Comparison of ENCODE assay signal across 10 cellular contexts in the genomic region with DNA sequence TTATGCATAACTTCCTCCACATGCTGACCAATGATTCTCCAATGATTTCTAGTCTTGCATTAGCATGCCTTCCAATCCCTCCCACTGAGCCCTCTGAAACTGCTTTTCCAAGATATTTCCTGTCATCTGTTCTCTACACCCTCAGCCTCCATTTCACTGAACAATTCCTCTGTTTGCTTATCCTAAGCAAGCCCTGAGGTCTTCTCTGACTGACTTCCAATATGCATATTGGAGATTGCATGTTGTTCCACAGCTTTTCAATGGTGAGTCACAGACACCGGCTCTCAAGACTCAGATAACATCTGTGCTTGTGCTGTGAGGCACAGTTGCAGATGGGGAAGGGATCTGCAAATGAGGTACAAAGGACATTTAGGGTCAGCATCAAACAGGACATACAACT.
DNase-seq lines count a peak whose midpoint lies in the region; ATAC-seq, FAIRE-seq and TF ChIP-seq lines count a peak whose summit lies in the region.
"Had no signal": no experiment of that assay in that cellular context is flagged by ENCODE, and none has a peak within 500 bp of the region (broad histone marks: within the 10 kb centered on the region; RNA-seq: fewer than 3 reads in every experiment).

No MANE protein-coding gene starts in this region.

- no peaks in the 10 kb centered on the region for H3K9me3 Mint-ChIP-seq in mesothelial cell of epicardium
- H3K9me3 Mint-ChIP-seq: T-helper 2 cell treated with Interferon-gamma antibody and Interleukin-4, amounts not matched to agents 5 μg/mL and 100 μg/mL, for 36 hours had no signal

- H3K9me3 ChIP-seq in SJCRH30 (replicated peaks), result no peaks in the 10 kb centered on the region

- H3K27ac Mint-ChIP-seq in mesothelial cell of epicardium, result no peak overlapping the region
- H3K27ac Mint-ChIP-seq: T-helper 2 cell treated with Interferon-gamma antibody and Interleukin-4, amounts not matched to agents 5 μg/mL and 100 μg/mL, for 36 hours had no signal

- H3K4me1 ChIP-seq in ACC112 (ENCODE audit: control insufficient read depth, insufficient read depth, low read length, unreplicated experiment), result peaks cover 20% of the 10 kb centered on the region
- no peaks in the 10 kb centered on the region for H3K4me1 ChIP-seq in SJCRH30
- H3K4me1 ChIP-seq in foreskin keratinocyte, result peaks cover 8% of the 10 kb centered on the region

- H3K4me1 Mint-ChIP-seq in mesothelial cell of epicardium, result peaks cover 4% of the 10 kb centered on the region

- H3K4me3 ChIP-seq in ACC112 (ENCODE audit: low read depth, low read length), result no peak overlapping the region
- H3K4me3 ChIP-seq in SJCRH30, result no peak overlapping the region

- ATAC-seq in foreskin keratinocyte (peak; percentile 98), HG02938 (IDR thresholded peaks at IDR 0.05; ENCODE audit: unreplicated experiment) (no peak), HG03457 (IDR thresholded peaks at IDR 0.05; ENCODE audit: unreplicated experiment) (no peak), GM18867 (IDR thresholded peaks at IDR 0.05; ENCODE audit: unreplicated experiment) (no peak)

- H2AFZ ChIP-seq in ACC112 (ENCODE audit: low read length, unreplicated experiment), result no peak overlapping the region

- no peaks in the 10 kb centered on the region for H3K27me3 Mint-ChIP-seq in mesothelial cell of epicardium (ENCODE audit: low read depth)

- peak; percentile 96 for FAIRE-seq in H54 (lab: Jason Lieb, UNC)

- H3K4me3 Mint-ChIP-seq in mesothelial cell of epicardium, result no peak overlapping the region
- H3K4me3 Mint-ChIP-seq: T-helper 2 cell treated with Interferon-gamma antibody and Interleukin-4, amounts not matched to agents 5 μg/mL and 100 μg/mL, for 36 hours had no signal

- H3K27ac ChIP-seq in ACC112 (ENCODE audit: low read depth, low read length), result peak overlapping the region; percentile 20
- H3K27ac ChIP-seq in SJCRH30, result no peak overlapping the region
- no peak overlapping the region for H3K27ac ChIP-seq in foreskin keratinocyte

- TF ChIP-seq CTCF in foreskin keratinocyte (conservative IDR thresholded peaks at IDR 0.05), result no peak
- no peak for TF ChIP-seq CTCF in mesothelial cell of epicardium (IDR thresholded peaks at IDR 0.05; ENCODE audit: unreplicated experiment)

- DNase-seq in H54 (ENCODE audit: insufficient read length, low spot score), result peak; percentile 10
- DNase-seq in SJCRH30, result peak; percentile 5 to 26
- DNase-seq in foreskin keratinocyte, result peak; percentile 55 to 83
- DNase-seq in mesothelial cell of epicardium (ENCODE audit: low spot score in 2 of 2, unreplicated experiment in 2 of 2), result no peak
- DNase-seq: DMS153 had no signal

- H3K36me3 ChIP-seq in ACC112 (ENCODE audit: insufficient read depth, low read length) (no peaks in the 10 kb centered on the region), SJCRH30 (no peaks in the 10 kb centered on the region)

- no peaks in the 10 kb centered on the region for H3K79me2 ChIP-seq in ACC112 (ENCODE audit: control insufficient read depth, insufficient read depth, low read length, unreplicated experiment)

- no peak for TF ChIP-seq POLR2A in H54 (IDR thresholded peaks at IDR 0.05; ENCODE audit: low read depth, low read length)

- no peaks in the 10 kb centered on the region for H3K27me3 ChIP-seq in ACC112 (ENCODE audit: insufficient read depth, low read length)
- no peaks in the 10 kb centered on the region for H3K27me3 ChIP-seq in SJCRH30
- H3K27me3 ChIP-seq in foreskin keratinocyte, result no peaks in the 10 kb centered on the region

- no peaks in the 10 kb centered on the region for H3K36me3 Mint-ChIP-seq in mesothelial cell of epicardium

Comparison
In these comparisons a context has a peak if more than half of its experiments do, and no peak if none do; other contexts are left out.
1. DNase-seq: peak in H54 (single experiment), SJCRH30 (2 of 2) and foreskin keratinocyte (2 of 2); none in mesothelial cell of epicardium (0 of 2).